In genomic region chrX:69314436-69315348, GRCh38 we compare ENCODE assay signal across 20 cellular contexts.
A peak's percentile ranks its signal among the peaks of the same experiment; 100 is the strongest.
DNase-seq lines count a peak whose midpoint lies in the region; ATAC-seq and TF ChIP-seq lines count a peak whose summit lies in the region.
"Had no signal": no experiment of that assay in that cellular context is flagged by ENCODE, and none has a peak within 500 bp of the region (broad histone marks: within the 10 kb centered on the region; RNA-seq: fewer than 3 reads in every experiment).

No MANE protein-coding gene starts in this region.

- intact Hi-C loops in right cardiac atrium (cut with DNase I): no loop called here

- H3K36me3 ChIP-seq in upper lobe of left lung (no peaks in the 10 kb centered on the region), SJCRH30 (no peaks in the 10 kb centered on the region), gastroesophageal sphincter (no peaks in the 10 kb centered on the region)

- H3K27me3 ChIP-seq in right cardiac atrium (ENCODE audit: control insufficient read depth, insufficient read depth) (no peaks in the 10 kb centered on the region), upper lobe of left lung (no peaks in the 10 kb centered on the region), SJCRH30 (no peaks in the 10 kb centered on the region), gastroesophageal sphincter (no peaks in the 10 kb centered on the region)

- 33% methylated on average over 20 of the region's 20 CpGs for WGBS in right cardiac atrium
- whole genome bisulfite sequencing in upper lobe of left lung, 2 donors: 25 to 50% methylated on average over 7 to 20 of the region's 20 CpGs
- WGBS in gastroesophageal sphincter (ENCODE audit: low coverage in 1 of 2), 2 donors: 50 to 60% methylated on average over 2 to 11 of the region's 20 CpGs

- H3K4me3 ChIP-seq in right cardiac atrium (ENCODE audit: low read length) (no peak overlapping the region), upper lobe of left lung (no peak overlapping the region), SJCRH30 (no peak overlapping the region), gastroesophageal sphincter (no peak overlapping the region)

- ATAC-seq in right cardiac atrium (peak; percentile 58 to 86), upper lobe of left lung (ENCODE audit: low FRiP score in 2 of 2) (peak in 1 of 2 donors; percentile 24), HG03521 (IDR thresholded peaks at IDR 0.05; ENCODE audit: unreplicated experiment) (no peak), gastroesophageal sphincter (no peak)
- ATAC-seq: natural killer cell had no signal

- H3K9me3 ChIP-seq in right cardiac atrium (ENCODE audit: control insufficient read depth, low read length): no peaks in the 10 kb centered on the region
- H3K9me3 ChIP-seq in upper lobe of left lung: no peaks in the 10 kb centered on the region
- H3K9me3 ChIP-seq in SJCRH30 (replicated peaks): no peaks in the 10 kb centered on the region
- H3K9me3 ChIP-seq in gastroesophageal sphincter: no peaks in the 10 kb centered on the region

- no peak overlapping the region for H3K27ac ChIP-seq in right cardiac atrium (ENCODE audit: low read length)
- no peak overlapping the region for H3K27ac ChIP-seq in upper lobe of left lung
- no peak overlapping the region for H3K27ac ChIP-seq in SJCRH30
- H3K27ac ChIP-seq in gastroesophageal sphincter: no peak overlapping the region

- TF ChIP-seq EP300 in upper lobe of left lung (IDR thresholded peaks at IDR 0.05) (no peak), gastroesophageal sphincter (IDR thresholded peaks at IDR 0.05) (no peak)

- H3K4me1 ChIP-seq in right cardiac atrium (ENCODE audit: control insufficient read depth, insufficient read depth, low read length) (peaks cover 1% of the 10 kb centered on the region), upper lobe of left lung (no peaks in the 10 kb centered on the region), SJCRH30 (peaks cover 11% of the 10 kb centered on the region), gastroesophageal sphincter (no peaks in the 10 kb centered on the region)

- TF ChIP-seq POLR2A in upper lobe of left lung (IDR thresholded peaks at IDR 0.05) (no peak), gastroesophageal sphincter (IDR thresholded peaks at IDR 0.05) (no peak)

- DNase-seq in NCI-H82 (lab: John Stamatoyannopoulos, UW) (peak; percentile 30), NCI-H82 treated with DMSO at 0.1 percent for 48 hours (lab: John Stamatoyannopoulos, UW; ENCODE audit: unreplicated experiment) (no peak), NCI-H69 (lab: John Stamatoyannopoulos, UW) (peak; percentile 89), right cardiac atrium (peak; percentile 26 to 70 (median 59)), upper lobe of left lung (peak; percentile 18 to 47), SJCRH30 (no peak)
- DNase-seq: ACHN; activated CD8-positive, alpha-beta memory T cell treated with anti-CD3 and anti-CD28 coated beads, Interleukin-2, amount 50 U/mL, for 48 hours; activated naive CD4-positive, alpha-beta T cell treated with Interleukin-2 at 50 U/mL for 16 hours; aorta; CD8-positive, alpha-beta memory T cell; foreskin fibroblast; GF-D8; GOT3; mammary epithelial cell; natural killer cell; NCI-H187; stimulated activated naive CD4-positive, alpha-beta T cell treated with Interleukin-2 at 50 U/mL for 16 hours had no signal

- TF ChIP-seq CTCF in upper lobe of left lung (IDR thresholded peaks at IDR 0.05) (no peak), gastroesophageal sphincter (IDR thresholded peaks at IDR 0.05) (no peak)

Comparison
In these comparisons a context has a peak if more than half of its experiments do, and no peak if none do; other contexts are left out.
1. DNase-seq: peak in NCI-H82 (single experiment), NCI-H69 (single experiment), right cardiac atrium (3 of 3) and upper lobe of left lung (2 of 2); none in NCI-H82 treated with DMSO at 0.1 percent for 48 hours (single experiment) and SJCRH30 (0 of 2).
2. ATAC-seq: peak in right cardiac atrium (2 of 2); none in HG03521 (single experiment) and gastroesophageal sphincter (single experiment).